ENCODE assay signal across 24 cellular contexts in genomic region chr18:76948345-76948744, GRCh38.
DNase-seq lines count a peak whose midpoint lies in the region; ATAC-seq and TF ChIP-seq lines count a peak whose summit lies in the region.
"Had no signal": no experiment of that assay in that cellular context is flagged by ENCODE, and none has a peak within 500 bp of the region (broad histone marks: within the 10 kb centered on the region; RNA-seq: fewer than 3 reads in every experiment).

No MANE protein-coding gene starts in this region.

- peaks cover 4% of the 10 kb centered on the region for H3K9me3 Mint-ChIP-seq in activated CD8-positive, alpha-beta memory T cell treated with anti-CD3 and anti-CD28 coated beads, Interleukin-2, amount 10 ng/mL, durations not matched to agents 7 days and 5 days (ENCODE audit: low read depth)
- H3K9me3 Mint-ChIP-seq in CD8-positive, alpha-beta memory T cell, result peaks cover 0 to 4% (median 0%) of the 10 kb centered on the region in 5 donors
- H3K9me3 Mint-ChIP-seq in T-helper 2 cell treated with Interferon-gamma antibody and Interleukin-4, amounts not matched to agents 5 μg/mL and 100 μg/mL, for 36 hours, result peaks cover 7% of the 10 kb centered on the region
- H3K9me3 Mint-ChIP-seq in endodermal cell, result peaks cover 5% of the 10 kb centered on the region

- H3K27me3 ChIP-seq in CD8-positive, alpha-beta memory T cell (ENCODE audit: insufficient read depth, low read length, poor library complexity, severe bottlenecking), result no peaks in the 10 kb centered on the region
- no peaks in the 10 kb centered on the region for H3K27me3 ChIP-seq in endodermal cell (ENCODE audit: control insufficient read depth, insufficient read depth, low read length, poor library complexity, severe bottlenecking)
- H3K27me3 ChIP-seq: BE2C, MG63, SJSA1 had no signal

- peaks cover 45% of the 10 kb centered on the region for H3K4me1 Mint-ChIP-seq in activated CD8-positive, alpha-beta memory T cell treated with anti-CD3 and anti-CD28 coated beads, Interleukin-2, amount 10 ng/mL, durations not matched to agents 7 days and 5 days
- H3K4me1 Mint-ChIP-seq in CD8-positive, alpha-beta memory T cell, result peaks cover 42 to 59% (median 54%) of the 10 kb centered on the region in 3 donors
- peaks cover 39% of the 10 kb centered on the region for H3K4me1 Mint-ChIP-seq in T-helper 2 cell treated with Interferon-gamma antibody and Interleukin-4, amounts not matched to agents 5 μg/mL and 100 μg/mL, for 36 hours (ENCODE audit: low read depth)
- no peaks in the 10 kb centered on the region for H3K4me1 Mint-ChIP-seq in endodermal cell

- peaks cover 9% of the 10 kb centered on the region for H3K36me3 ChIP-seq in CD8-positive, alpha-beta memory T cell (ENCODE audit: insufficient read depth, low read length)
- peaks cover 49% of the 10 kb centered on the region for H3K36me3 ChIP-seq in endodermal cell (ENCODE audit: control insufficient read depth, insufficient read depth, low read length)
- H3K36me3 ChIP-seq: BE2C had no signal

- no peak for DNase-seq in activated CD8-positive, alpha-beta memory T cell treated with anti-CD3 and anti-CD28 coated beads, Interleukin-2, amount 10 ng/mL, durations not matched to agents 7 days and 5 days
- DNase-seq in activated CD8-positive, alpha-beta memory T cell treated with anti-CD3 and anti-CD28 coated beads for 24 hours, result no peak
- no peak for DNase-seq in CD8-positive, alpha-beta memory T cell
- no peak for DNase-seq in T-helper 2 cell treated with Interferon-gamma antibody and Interleukin-4, amounts not matched to agents 5 μg/mL and 100 μg/mL, for 36 hours (ENCODE audit: low spot score)
- DNase-seq in endodermal cell (no peak), DMS53 treated with DMSO at 0.1 percent for 48 hours (lab: John Stamatoyannopoulos, UW; ENCODE audit: unreplicated experiment) (no peak), NCI-H1436 (lab: John Stamatoyannopoulos, UW) (no peak)
- DNase-seq: 8988T, ACHN, BE2C, DMS53, EL, GDM1, KBM-7, MG63, NCI-H1694, NCI-H2029 treated with DMSO at 0.1 percent for 48 hours, NCI-H526 treated with DMSO at 0.1 percent for 48 hours, Right ventricle myocardium superior, RPMI8226 had no signal

- WGBS in endodermal cell (ENCODE audit: insufficient coverage in 1 of 2, insufficient read length in 1 of 2), 2 experiments, result 95% methylated on average over 7 to 8 of the region's 8 CpGs

- peaks cover 55% of the 10 kb centered on the region for H3K36me3 Mint-ChIP-seq in activated CD8-positive, alpha-beta memory T cell treated with anti-CD3 and anti-CD28 coated beads, Interleukin-2, amount 10 ng/mL, durations not matched to agents 7 days and 5 days
- H3K36me3 Mint-ChIP-seq in CD8-positive, alpha-beta memory T cell, result peaks cover 37 to 73% (median 45%) of the 10 kb centered on the region in 3 donors
- peaks cover 58% of the 10 kb centered on the region for H3K36me3 Mint-ChIP-seq in T-helper 2 cell treated with Interferon-gamma antibody and Interleukin-4, amounts not matched to agents 5 μg/mL and 100 μg/mL, for 36 hours (ENCODE audit: low read depth)
- H3K36me3 Mint-ChIP-seq in endodermal cell (ENCODE audit: low read depth), result peaks cover 76% of the 10 kb centered on the region

- no peaks in the 10 kb centered on the region for H3K27me3 Mint-ChIP-seq in activated CD8-positive, alpha-beta memory T cell treated with anti-CD3 and anti-CD28 coated beads, Interleukin-2, amount 10 ng/mL, durations not matched to agents 7 days and 5 days
- peaks cover 0 to 3% of the 10 kb centered on the region in 2 donors for H3K27me3 Mint-ChIP-seq in CD8-positive, alpha-beta memory T cell
- no peaks in the 10 kb centered on the region for H3K27me3 Mint-ChIP-seq in T-helper 2 cell treated with Interferon-gamma antibody and Interleukin-4, amounts not matched to agents 5 μg/mL and 100 μg/mL, for 36 hours (ENCODE audit: low read depth)
- no peaks in the 10 kb centered on the region for H3K27me3 Mint-ChIP-seq in endodermal cell (ENCODE audit: insufficient read depth)

- H3K27ac Mint-ChIP-seq in activated CD8-positive, alpha-beta memory T cell treated with anti-CD3 and anti-CD28 coated beads, Interleukin-2, amount 10 ng/mL, durations not matched to agents 7 days and 5 days, result no peak overlapping the region
- peak overlapping the region in 4 of 8 donors; percentile 11 to 61 (median 30) for H3K27ac Mint-ChIP-seq in CD8-positive, alpha-beta memory T cell
- no peak overlapping the region for H3K27ac Mint-ChIP-seq in T-helper 2 cell treated with Interferon-gamma antibody and Interleukin-4, amounts not matched to agents 5 μg/mL and 100 μg/mL, for 36 hours
- H3K27ac Mint-ChIP-seq in endodermal cell, result peak overlapping the region; percentile 3
- H3K27ac Mint-ChIP-seq: CD14-positive monocyte had no signal

- POLR2A ChIA-PET in CD8-positive, alpha-beta memory T cell (lab: Charles Lee), result no interaction called here

- no peak overlapping the region for H3K4me3 Mint-ChIP-seq in activated CD8-positive, alpha-beta memory T cell treated with anti-CD3 and anti-CD28 coated beads, Interleukin-2, amount 10 ng/mL, durations not matched to agents 7 days and 5 days
- peak overlapping the region in 5 of 7 donors; percentile 53 to 73 (median 64) for H3K4me3 Mint-ChIP-seq in CD8-positive, alpha-beta memory T cell
- H3K4me3 Mint-ChIP-seq in T-helper 2 cell treated with Interferon-gamma antibody and Interleukin-4, amounts not matched to agents 5 μg/mL and 100 μg/mL, for 36 hours, result peak overlapping the region; percentile 16
- H3K4me3 Mint-ChIP-seq in endodermal cell, result no peak overlapping the region
- H3K4me3 Mint-ChIP-seq: CD14-positive monocyte had no signal

- no peaks in the 10 kb centered on the region for H3K9me3 ChIP-seq in CD8-positive, alpha-beta memory T cell (ENCODE audit: low read length)
- no peaks in the 10 kb centered on the region for H3K9me3 ChIP-seq in endodermal cell (ENCODE audit: control insufficient read depth, low read length)
- H3K9me3 ChIP-seq: BE2C, MG63, SJSA1 had no signal

- peak; percentile 23 for ATAC-seq in activated CD8-positive, alpha-beta memory T cell treated with anti-CD3 and anti-CD28 coated beads, Interleukin-2, amount 10 ng/mL, durations not matched to agents 7 days and 5 days
- ATAC-seq in HG03439 (IDR thresholded peaks at IDR 0.05; ENCODE audit: unreplicated experiment), result no peak
- ATAC-seq: GM12878 had no signal

- peaks cover 11% of the 10 kb centered on the region for H3K4me1 ChIP-seq in CD8-positive, alpha-beta memory T cell (ENCODE audit: insufficient read depth, low read length)
- H3K4me1 ChIP-seq in endodermal cell (ENCODE audit: control insufficient read depth, insufficient read depth, low read length), result no peaks in the 10 kb centered on the region
- H3K4me1 ChIP-seq: BE2C, SJSA1 had no signal

- H3K9ac ChIP-seq in endodermal cell (ENCODE audit: extremely low read depth, low read length, poor library complexity, severe bottlenecking), result no peak overlapping the region

- no peak for TF ChIP-seq CTCF in endodermal cell (conservative IDR thresholded peaks at IDR 0.05)

- no peak overlapping the region for H3K27ac ChIP-seq in CD8-positive, alpha-beta memory T cell (ENCODE audit: low read depth, low read length)
- H3K27ac ChIP-seq in endodermal cell (ENCODE audit: low read depth, low read length), result no peak overlapping the region
- H3K27ac ChIP-seq: SJSA1 had no signal

- CTCF ChIA-PET in activated CD8-positive, alpha-beta memory T cell treated with anti-CD3 and anti-CD28 coated beads, Interleukin-2, amount 10 ng/mL, durations not matched to agents 7 days and 5 days (lab: Charles Lee), result interaction anchor here (0.9 kb wide), 1 partner anchor 31 kb away, joined by 3 read pairs; no protein-coding TSS in a partner anchor
- CTCF ChIA-PET in CD8-positive, alpha-beta memory T cell (lab: Charles Lee), result no interaction called here

- H3K4me3 ChIP-seq in CD8-positive, alpha-beta memory T cell (ENCODE audit: low read length), result no peak overlapping the region
- no peak overlapping the region for H3K4me3 ChIP-seq in endodermal cell (ENCODE audit: low read length)
- H3K4me3 ChIP-seq: GM12878, MG63, SJSA1 had no signal

Comparison
In these comparisons a context has a peak if more than half of its experiments do, and no peak if none do; other contexts are left out.
1. H3K4me3 Mint-ChIP-seq: peak in CD8-positive, alpha-beta memory T cell (5 of 7) and T-helper 2 cell treated with Interferon-gamma antibody and Interleukin-4, amounts not matched to agents 5 μg/mL and 100 μg/mL, for 36 hours (single experiment); none in activated CD8-positive, alpha-beta memory T cell treated with anti-CD3 and anti-CD28 coated beads, Interleukin-2, amount 10 ng/mL, durations not matched to agents 7 days and 5 days (single experiment) and endodermal cell (single experiment).